18 cellular contexts compared by ENCODE assay signal in the genomic region with DNA sequence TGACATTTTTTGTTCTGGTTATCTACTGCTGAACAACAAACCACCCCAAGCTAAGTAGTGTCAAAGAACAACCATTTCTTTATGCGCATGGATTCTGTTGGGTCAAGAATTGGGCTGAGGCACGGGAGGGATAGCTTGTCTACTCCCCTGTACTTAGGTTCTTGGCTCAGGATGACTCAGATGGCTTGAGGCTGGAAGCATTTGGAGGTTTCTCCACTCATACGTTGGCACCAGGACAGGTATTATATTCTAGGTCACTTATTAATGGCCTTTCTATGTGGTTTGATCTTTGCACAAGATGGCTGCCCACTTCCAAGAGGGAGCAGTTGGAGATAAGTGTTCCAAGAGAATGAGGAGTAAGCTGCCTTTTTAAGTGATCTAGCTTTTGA.
DNase-seq lines count a peak whose midpoint lies in the region; ATAC-seq and TF ChIP-seq lines count a peak whose summit lies in the region.
"Had no signal": no experiment of that assay in that cellular context is flagged by ENCODE, and none has a peak within 500 bp of the region (broad histone marks: within the 10 kb centered on the region; RNA-seq: fewer than 3 reads in every experiment).

No MANE protein-coding gene starts in this region.

- H3K9ac ChIP-seq in rectal smooth muscle tissue (ENCODE audit: low read length): no peak overlapping the region
- H3K9ac ChIP-seq: BLaER1, neural progenitor cell had no signal

- DNase-seq in RWPE2 (ENCODE audit: low spot score): no peak
- DNase-seq: DMS53, glutamatergic neuron, NCI-H2029 treated with DMSO at 0.1 percent for 48 hours, NCI-H69 had no signal

- no peaks in the 10 kb centered on the region for H3K4me1 ChIP-seq in RWPE2 (ENCODE audit: insufficient read depth, poor library complexity, severe bottlenecking)
- no peaks in the 10 kb centered on the region for H3K4me1 ChIP-seq in rectal smooth muscle tissue (ENCODE audit: control insufficient read depth, insufficient read depth, low read length)
- H3K4me1 ChIP-seq: ascending aorta, BLaER1, neural progenitor cell had no signal

- H3K27me3 ChIP-seq in RWPE2 (ENCODE audit: insufficient read depth, poor library complexity, severe bottlenecking) (no peaks in the 10 kb centered on the region), rectal smooth muscle tissue (ENCODE audit: control insufficient read depth, insufficient read depth, low read length) (no peaks in the 10 kb centered on the region)
- H3K27me3 ChIP-seq: ascending aorta, BLaER1, neural progenitor cell had no signal

- H3K36me3 ChIP-seq in RWPE2 (ENCODE audit: low read depth): no peaks in the 10 kb centered on the region; the same call in 1 of the 2 replicates
- no peaks in the 10 kb centered on the region for H3K36me3 ChIP-seq in rectal smooth muscle tissue (ENCODE audit: control insufficient read depth, insufficient read depth, low read length)
- H3K36me3 ChIP-seq: ascending aorta, thoracic aorta had no signal

- peak; percentile 20 for ATAC-seq in GM19023 (IDR thresholded peaks at IDR 0.05; ENCODE audit: unreplicated experiment)
- ATAC-seq in HG02852 (IDR thresholded peaks at IDR 0.05; ENCODE audit: unreplicated experiment): peak; percentile 23
- ATAC-seq in RWPE2 (ENCODE audit: low read depth): peak; percentile 54; the same call in 2 of the 3 replicates
- no peak for ATAC-seq in GM21423 (IDR thresholded peaks at IDR 0.05; ENCODE audit: unreplicated experiment)
- ATAC-seq in HG03135 (IDR thresholded peaks at IDR 0.05; ENCODE audit: unreplicated experiment): no peak
- no peak for ATAC-seq in HG03565 (IDR thresholded peaks at IDR 0.05; ENCODE audit: unreplicated experiment)
- ATAC-seq in GM19351 (IDR thresholded peaks at IDR 0.05; ENCODE audit: unreplicated experiment): no peak
- ATAC-seq: activated CD4-positive, CD25-positive, alpha-beta regulatory T cell treated with anti-CD3 and anti-CD28 coated beads, Interleukin-2, amount 50 U/mL, for 24 hours; sciatic nerve had no signal

- H3K9me3 ChIP-seq in RWPE2 (ENCODE audit: severe bottlenecking): no peaks in the 10 kb centered on the region
- H3K9me3 ChIP-seq: ascending aorta, BLaER1, thoracic aorta had no signal

- no peak overlapping the region for H3K4me3 ChIP-seq in RWPE2 (ENCODE audit: severe bottlenecking)
- no peak overlapping the region for H3K4me3 ChIP-seq in rectal smooth muscle tissue (ENCODE audit: low read length)
- H3K4me3 ChIP-seq: ascending aorta, BLaER1, neural progenitor cell, thoracic aorta had no signal

- TF ChIP-seq CTCF in RWPE2 (IDR thresholded peaks at IDR 0.05; ENCODE audit: poor library complexity, severe bottlenecking): no peak

- H3K27ac ChIP-seq in RWPE2 (ENCODE audit: poor library complexity, severe bottlenecking) (no peak overlapping the region), rectal smooth muscle tissue (ENCODE audit: low read depth, low read length) (peak overlapping the region; percentile 30)
- H3K27ac ChIP-seq: ascending aorta, BLaER1, neural progenitor cell, thoracic aorta had no signal

Comparison
In these comparisons a context has a peak if more than half of its experiments do, and no peak if none do; other contexts are left out.
1. ATAC-seq: peak in GM19023 (single experiment), HG02852 (single experiment) and RWPE2 (single experiment); none in GM21423 (single experiment), HG03135 (single experiment), HG03565 (single experiment) and GM19351 (single experiment).